In the genomic region with DNA sequence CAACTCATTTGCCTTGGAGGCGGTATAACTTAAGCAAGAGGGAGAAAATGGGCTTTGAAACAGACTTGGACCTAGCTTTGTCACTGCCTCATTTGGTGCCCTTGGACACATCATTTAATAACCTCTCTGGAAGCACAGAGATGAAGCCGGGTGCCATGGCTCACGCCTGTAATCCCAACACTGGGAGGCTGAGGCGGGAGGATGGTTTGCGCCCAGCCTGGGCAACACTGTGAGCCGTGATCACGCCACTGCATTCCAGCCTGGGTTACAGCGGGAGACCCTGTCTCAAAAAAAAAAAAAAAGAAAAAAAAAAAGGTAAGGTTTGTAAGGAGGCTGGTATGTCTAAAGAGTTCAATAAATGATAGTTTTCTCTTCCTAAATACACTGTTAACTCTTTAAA, we compare ENCODE assay signal across 8 cellular contexts. TPM values are rescaled to one million over a fixed set of nuclear protein-coding genes. Genes with fewer than 3 reads are reported as not detected.
DNase-seq lines count a peak whose midpoint lies in the region; ATAC-seq and TF ChIP-seq lines count a peak whose summit lies in the region.

No MANE protein-coding gene starts in this region.

- BruUV-seq in Panc1 (replicated peaks; lab: Mats Ljungman, UMichigan), result TSS peak; percentile 91

- peaks cover 12% of the 10 kb centered on the region for H3K4me1 ChIP-seq in Panc1 (ENCODE audit: control insufficient read depth, insufficient read depth, low read length)
- H3K4me1 ChIP-seq in prostate gland (replicated peaks), result no peaks in the 10 kb centered on the region

- in situ Hi-C loops in Panc1 (cut with HindIII; ENCODE audit: low pct_unique_long_range_greater_than_20kb, low sequenced_read_pairs), result no loop called here

- CTCF ChIA-PET in Panc1 (lab: Charles Lee), result no interaction called here

- H3K36me3 ChIP-seq in Panc1 (ENCODE audit: control insufficient read depth, insufficient read depth, low read length), result peaks cover 11% of the 10 kb centered on the region
- H3K36me3 ChIP-seq in prostate gland, result peaks cover 0 to 4% of the 10 kb centered on the region in 2 donors

- intact Hi-C loops in Panc1 (cut with micrococcal nuclease; ENCODE audit: unreplicated experiment), result no loop called here
- intact Hi-C loops in prostate gland (cut with DNase I), result loop anchor here (10.0 kb wide), 1 partner anchor 91 kb away; a partner anchor contains a TSS

- ATAC-seq in Panc1, result no peak

- no peak for TF ChIP-seq POLR2A in prostate gland (IDR thresholded peaks at IDR 0.05)

- 19% methylated on average over 8 of the region's 8 CpGs for WGBS in prostate gland

- POLR2A ChIA-PET in Panc1 (lab: Charles Lee), result interaction anchor here (0.6 kb wide), 1 partner anchor 423 kb away, joined by 3 read pairs; no protein-coding TSS in a partner anchor

- no peaks in the 10 kb centered on the region for H3K27me3 ChIP-seq in Panc1 (ENCODE audit: control insufficient read depth, insufficient read depth, low read length)
- no peaks in the 10 kb centered on the region for H3K27me3 ChIP-seq in prostate gland (replicated peaks; ENCODE audit: insufficient read depth)

- no peak for DNase-seq in GM12864 (ENCODE audit: low read depth)
- DNase-seq in Panc1 (ENCODE audit: low read depth, low spot score), result no peak
- no peak for DNase-seq in epithelial cell of esophagus (ENCODE audit: low read depth)
- no peak for DNase-seq in prostate gland (ENCODE audit: low spot score)
- no peak for DNase-seq in DMS153 (lab: John Stamatoyannopoulos, UW)
- no peak for DNase-seq in SKM-1 (lab: John Stamatoyannopoulos, UW; ENCODE audit: unreplicated experiment)
- no peak for DNase-seq in foreskin melanocyte
- DNase-seq in NCI-H1694 treated with DMSO at 0.1 percent for 48 hours (lab: John Stamatoyannopoulos, UW), result no peak

- H3K27ac ChIP-seq in Panc1 (ENCODE audit: low read length) (peak overlapping the region; percentile 100), prostate gland (peak overlapping the region in 1 of 2 donors; percentile 85)

- TF ChIP-seq CTCF in GM12864 (IDR thresholded peaks at IDR 0.05; ENCODE audit: low read depth, low read length, missing control alignments), result no peak
- no peak for TF ChIP-seq CTCF in Panc1 (IDR thresholded peaks at IDR 0.05)
- no peak for TF ChIP-seq CTCF in epithelial cell of esophagus (IDR thresholded peaks at IDR 0.05; ENCODE audit: insufficient read depth, low read depth, low read length, missing control alignments)
- TF ChIP-seq CTCF in prostate gland (IDR thresholded peaks at IDR 0.05), result no peak

- H3K9me3 ChIP-seq in Panc1 (ENCODE audit: control insufficient read depth, insufficient read depth, low read depth, low read length) (no peaks in the 10 kb centered on the region), prostate gland (no peaks in the 10 kb centered on the region)

- H3K4me3 ChIP-seq in GM12864 (ENCODE audit: low read depth, low read length) (peak overlapping the region; percentile 97), Panc1 (ENCODE audit: low read depth in 2 of 2, low read length in 2 of 2) (peak overlapping the region; percentile 84 to 88), epithelial cell of esophagus (ENCODE audit: low read length) (peak overlapping the region; percentile 99), prostate gland (peak overlapping the region; percentile 61 to 84)

RNA-seq across cellular contexts. Expression of a gene that starts 0.8 kb away (rescaled TPM):
- total RNA-seq in Panc1 (2021; ENCODE audit: unreplicated experiment) (155 TPM), prostate gland (100 to 1,000 TPM in 1 of 2 donors, 10 to 100 TPM in 1; 57.0 to 136 TPM)
- polyA plus RNA-seq in Panc1 (2012; ENCODE audit: insufficient read length), result 196 TPM

RNA-seq across cellular contexts. Expression of a gene that starts 1.0 kb away (rescaled TPM):
- total RNA-seq in Panc1 (2021; ENCODE audit: unreplicated experiment) (22.1 TPM), prostate gland (10 to 100 TPM; 15.6 to 28.3 TPM)
- polyA plus RNA-seq in Panc1 (2012; ENCODE audit: insufficient read length), result 20.0 TPM
